Comparison of ENCODE assay signal across 9 cellular contexts in the genomic region with DNA sequence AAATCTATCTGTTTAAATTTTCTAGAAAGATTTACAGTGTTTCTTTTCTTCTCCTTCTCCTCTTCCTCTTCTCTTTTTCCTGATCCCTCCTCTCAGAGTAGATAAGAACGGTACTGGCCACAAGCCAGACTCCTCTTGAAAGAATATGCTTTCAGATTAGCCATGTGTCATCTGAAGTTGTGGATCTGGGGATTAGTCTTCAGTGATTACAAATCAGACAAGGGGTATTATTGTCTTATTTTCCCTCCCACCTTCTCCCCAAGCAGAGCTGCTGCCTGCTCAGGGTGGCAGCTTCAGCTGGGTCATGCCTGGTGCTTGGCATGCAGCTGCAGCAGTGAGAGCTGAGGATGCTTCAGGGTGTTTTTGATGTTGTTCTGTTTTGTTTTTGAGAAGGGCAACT. TPM values are rescaled to one million over a fixed set of nuclear protein-coding genes. Genes with fewer than 3 reads are reported as not detected.
DNase-seq lines count a peak whose midpoint lies in the region; ATAC-seq and TF ChIP-seq lines count a peak whose summit lies in the region.
"Had no signal": no experiment of that assay in that cellular context is flagged by ENCODE, and none has a peak within 500 bp of the region (broad histone marks: within the 10 kb centered on the region; RNA-seq: fewer than 3 reads in every experiment).

No MANE protein-coding gene starts in this region.

- peak; percentile 46 for ATAC-seq in SK-N-SH treated with all-trans-retinoic acid at 6 μM for 48 hours
- ATAC-seq in foreskin keratinocyte = peak; percentile 59
- ATAC-seq in HG03095 (IDR thresholded peaks at IDR 0.05; ENCODE audit: unreplicated experiment) = no peak
- no peak for ATAC-seq in omental fat pad (ENCODE audit: low FRiP score)

- no peak overlapping the region for H3K4me3 ChIP-seq in BE2C (ENCODE audit: low read depth, low read length)

- H3K27me3 ChIP-seq in BE2C = no peaks in the 10 kb centered on the region
- no peaks in the 10 kb centered on the region for H3K27me3 ChIP-seq in foreskin keratinocyte

- peaks cover 16% of the 10 kb centered on the region for H3K4me1 ChIP-seq in BE2C
- peaks cover 30% of the 10 kb centered on the region for H3K4me1 ChIP-seq in foreskin keratinocyte

- H3K9me3 ChIP-seq in BE2C = no peaks in the 10 kb centered on the region

- H3K36me3 ChIP-seq in BE2C = no peaks in the 10 kb centered on the region

- no peak for TF ChIP-seq CTCF in BE2C (IDR thresholded peaks at IDR 0.05; ENCODE audit: low read depth, low read length)
- no peak for TF ChIP-seq CTCF in foreskin keratinocyte (conservative IDR thresholded peaks at IDR 0.05)
- no peak for TF ChIP-seq CTCF in omental fat pad (IDR thresholded peaks at IDR 0.05)

- no peak overlapping the region for H3K27ac ChIP-seq in foreskin keratinocyte

- DNase-seq in BE2C (peak; percentile 48), ELR (ENCODE audit: low read depth) (peak; percentile 60), foreskin keratinocyte (peak in 1 of 2 donors; percentile 31), omental fat pad (ENCODE audit: low spot score) (no peak), NAMALWA (ENCODE audit: low spot score) (no peak), mucosa of gallbladder (ENCODE audit: low spot score) (no peak)
- DNase-seq: activated CD8-positive, alpha-beta memory T cell treated with anti-CD3 and anti-CD28 coated beads, Interleukin-2, amount 50 U/mL, for 4 hours had no signal

TF ChIP-seq in SK-N-SH treated with all-trans-retinoic acid at 6 μM for 48 hours, 23 proteins besides CTCF, POLR2A, EP300 and RAD21:
- TF ChIP-seq SNAI2 (CRISPR knock-in tag; IDR thresholded peaks at IDR 0.05) (0 out of 2 replicates have a peak, but pooled peaks have one; percentile 4), ISL1 (CRISPR knock-in tag; IDR thresholded peaks at IDR 0.05) (no peak), TSHZ2 (CRISPR knock-in tag; IDR thresholded peaks at IDR 0.05) (no peak), RARB (CRISPR knock-in tag; IDR thresholded peaks at IDR 0.05) (no peak), ARNTL (CRISPR knock-in tag; IDR thresholded peaks at IDR 0.05; ENCODE audit: borderline replicate concordance, low read depth) (no peak), CSRNP3 (CRISPR knock-in tag; IDR thresholded peaks at IDR 0.05) (no peak), CSDC2 (CRISPR knock-in tag; IDR thresholded peaks at IDR 0.05) (no peak), ESRRG (CRISPR knock-in tag; IDR thresholded peaks at IDR 0.05) (no peak), ZFP3 (CRISPR knock-in tag; IDR thresholded peaks at IDR 0.05) (0 out of 2 replicates have a peak, but pooled peaks have one; percentile 11), POU6F1 (CRISPR knock-in tag; IDR thresholded peaks at IDR 0.05; ENCODE audit: borderline replicate concordance, low read depth) (no peak), ZNF70 (CRISPR knock-in tag; IDR thresholded peaks at IDR 0.05) (no peak), TCF4 (CRISPR knock-in tag; IDR thresholded peaks at IDR 0.05; ENCODE audit: borderline replicate concordance) (0 out of 2 replicates have a peak, but pooled peaks have one; percentile 15), ZNF565 (CRISPR knock-in tag; conservative IDR thresholded peaks at IDR 0.05; ENCODE audit: low read depth) (no peak), ZC3H10 (CRISPR knock-in tag; IDR thresholded peaks at IDR 0.05) (no peak), GLIS3 (CRISPR knock-in tag; IDR thresholded peaks at IDR 0.05) (no peak), TOX (CRISPR knock-in tag; IDR thresholded peaks at IDR 0.05; ENCODE audit: borderline replicate concordance) (no peak), ZNF8 (CRISPR knock-in tag; IDR thresholded peaks at IDR 0.05) (no peak)
- TF ChIP-seq, protein P1, sequence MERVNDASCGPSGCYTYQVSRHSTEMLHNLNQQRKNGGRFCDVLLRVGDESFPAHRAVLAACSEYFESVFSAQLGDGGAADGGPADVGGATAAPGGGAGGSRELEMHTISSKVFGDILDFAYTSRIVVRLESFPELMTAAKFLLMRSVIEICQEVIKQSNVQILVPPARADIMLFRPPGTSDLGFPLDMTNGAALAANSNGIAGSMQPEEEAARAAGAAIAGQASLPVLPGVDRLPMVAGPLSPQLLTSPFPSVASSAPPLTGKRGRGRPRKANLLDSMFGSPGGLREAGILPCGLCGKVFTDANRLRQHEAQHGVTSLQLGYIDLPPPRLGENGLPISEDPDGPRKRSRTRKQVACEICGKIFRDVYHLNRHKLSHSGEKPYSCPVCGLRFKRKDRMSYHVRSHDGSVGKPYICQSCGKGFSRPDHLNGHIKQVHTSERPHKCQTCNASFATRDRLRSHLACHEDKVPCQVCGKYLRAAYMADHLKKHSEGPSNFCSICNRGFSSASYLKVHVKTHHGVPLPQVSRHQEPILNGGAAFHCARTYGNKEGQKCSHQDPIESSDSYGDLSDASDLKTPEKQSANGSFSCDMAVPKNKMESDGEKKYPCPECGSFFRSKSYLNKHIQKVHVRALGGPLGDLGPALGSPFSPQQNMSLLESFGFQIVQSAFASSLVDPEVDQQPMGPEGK (CRISPR knock-in tag; IDR thresholded peaks at IDR 0.05; ENCODE audit: borderline replicate concordance) = no peak

RNA-seq across cellular contexts. Expression of gene SGIP1, which starts 42.7 kb away (rescaled TPM):
- polyA plus RNA-seq in BE2C (2012; ENCODE audit: insufficient read depth, insufficient read length, low read depth) = 13.6 TPM
- total RNA-seq in foreskin keratinocyte = 0.11 TPM in 1 of 2 replicates, not detected in the other
- polyA plus RNA-seq in foreskin keratinocyte = 0.23 TPM in 1 of 2 replicates, not detected in the other
- total RNA-seq in omental fat pad = 1 to 10 TPM; 1.9 to 8.8 (median 4.8) TPM
- 7.0 TPM for total RNA-seq in mucosa of gallbladder

Comparison
In these comparisons a context has a peak if more than half of its experiments do, and no peak if none do; other contexts are left out.
1. DNase-seq: peak in BE2C (single experiment) and ELR (single experiment); none in omental fat pad (single experiment), NAMALWA (single experiment) and mucosa of gallbladder (single experiment).
2. ATAC-seq: peak in SK-N-SH treated with all-trans-retinoic acid at 6 μM for 48 hours (single experiment) and foreskin keratinocyte (single experiment); none in HG03095 (single experiment) and omental fat pad (single experiment).